In genomic region chr10:71850021-71850744, GRCh38 we compare ENCODE assay signal across 8 cellular contexts. TPM values are rescaled to one million over a fixed set of nuclear protein-coding genes. Genes with fewer than 3 reads are reported as not detected.
A peak's percentile ranks its signal among the peaks of the same experiment; 100 is the strongest.
DNase-seq lines count a peak whose midpoint lies in the region; ATAC-seq, FAIRE-seq and TF ChIP-seq lines count a peak whose summit lies in the region.

No MANE protein-coding gene starts in this region.

- H3K4me2 ChIP-seq in IMR-90 (ENCODE audit: low read depth, low read length): peak overlapping the region; percentile 91

- H3K14ac ChIP-seq in IMR-90 (replicated peaks; ENCODE audit: low read depth, low read length): peak overlapping the region; percentile 96

- H2AK9ac ChIP-seq in IMR-90 (replicated peaks; ENCODE audit: low read depth, low read length, poor library complexity): peak overlapping the region; percentile 98

- intact Hi-C loops in IMR-90 (cut with micrococcal nuclease): no loop called here

- no peak overlapping the region; the same call in 1 of the 2 replicates for H2BK20ac ChIP-seq in IMR-90 (ENCODE audit: low read depth, low read length)

- in situ Hi-C loops in IMR-90 (cut with MboI; ENCODE audit: low sequenced_read_pairs): no loop called here

- ATAC-seq in IMR-90 (ENCODE audit: low read depth): no peak
- peak; percentile 20 for ATAC-seq in central memory CD8-positive, alpha-beta T cell (replicated peaks; ENCODE audit: extremely low read depth, poor library complexity, severe bottlenecking)
- ATAC-seq in HG03095 (IDR thresholded peaks at IDR 0.05; ENCODE audit: unreplicated experiment): no peak

- H2BK120ac ChIP-seq in IMR-90 (ENCODE audit: low read depth, low read length): peak overlapping the region; percentile 75; the same call in 1 of the 2 replicates

- H3K9me1 ChIP-seq in IMR-90 (ENCODE audit: insufficient read depth, low read length): peaks cover 6% of the 10 kb centered on the region

- H3K4me1 Mint-ChIP-seq in central memory CD8-positive, alpha-beta T cell: peaks cover 53% of the 10 kb centered on the region

- peaks cover 4% of the 10 kb centered on the region; the same call in 1 of the 2 replicates for H3K9me3 ChIP-seq in AG04450 (ENCODE audit: control insufficient read depth, insufficient read depth, low read length)
- H3K9me3 ChIP-seq in IMR-90 (ENCODE audit: control insufficient read depth, insufficient read depth, low read length): no peaks in the 10 kb centered on the region
- H3K9me3 ChIP-seq in muscle layer of colon (ENCODE audit: low read length): no peaks in the 10 kb centered on the region

- peak overlapping the region; percentile 56; the same call in 2 of the 3 replicates for H2BK15ac ChIP-seq in IMR-90 (ENCODE audit: low read depth, low read length)

- POLR2A ChIA-PET in AG04450 (lab: Yijun Ruan, JAX) (interaction anchor here (1.0 to 2.1 kb wide), 6 partner anchors 10 to 423 kb away, joined by 3 to 40 read pairs (median 6); partner anchors contain the start of gene VSIR), IMR-90 (lab: Charles Lee; ENCODE audit: unreplicated experiment) (interaction anchor here (0.7 to 1.6 kb wide), 3 partner anchors 14 to 84 kb away, joined by 3 to 4 read pairs (median 3); no protein-coding TSS in a partner anchor)

- no peaks in the 10 kb centered on the region for H3K27me3 ChIP-seq in AG04450 (ENCODE audit: control insufficient read depth, insufficient read depth, low read length)
- H3K27me3 ChIP-seq in IMR-90 (ENCODE audit: control insufficient read depth, insufficient read depth, low read length): no peaks in the 10 kb centered on the region
- no peaks in the 10 kb centered on the region for H3K27me3 ChIP-seq in muscle layer of colon (ENCODE audit: control insufficient read depth in 1 of 2, insufficient read depth in 2 of 2, low read length in 2 of 2)

- H2AK5ac ChIP-seq in IMR-90 (ENCODE audit: low read depth, low read length): peak overlapping the region; percentile 92

- TF ChIP-seq RAD21 in IMR-90 (IDR thresholded peaks at IDR 0.05; ENCODE audit: low read length): no peak

- H2BK5ac ChIP-seq in IMR-90 (ENCODE audit: low read depth, low read length, poor library complexity, severe bottlenecking): peak overlapping the region; percentile 96

- peaks cover 51% of the 10 kb centered on the region for H4K20me1 ChIP-seq in IMR-90 (ENCODE audit: insufficient read depth, low read length)

- H4K5ac ChIP-seq in IMR-90 (ENCODE audit: low read depth, low read length): 0 out of 2 replicates have a peak overlapping the region, but pooled peaks have one; percentile 3

- CTCF ChIA-PET in AG04450 (lab: Charles Lee): interaction anchor here (0.8 to 1.0 kb wide), 2 partner anchors 9 to 42 kb away, joined by 3 read pairs; no protein-coding TSS in a partner anchor
- CTCF ChIA-PET in IMR-90 (lab: Yijun Ruan, JAX): interaction anchor here (0.7 to 2.0 kb wide), 2 partner anchors 46 to 149 kb away, joined by 3 to 7 read pairs; no protein-coding TSS in a partner anchor

- H3K27ac ChIP-seq in AG04450 (ENCODE audit: low read depth, low read length) (peak overlapping the region; percentile 87), IMR-90 (ENCODE audit: insufficient read depth, low read length) (peak overlapping the region; percentile 94), muscle layer of colon (ENCODE audit: low read depth, low read length) (peak overlapping the region; percentile 94)

- dilution Hi-C loops in IMR-90 (cut with HindIII; ENCODE audit: low sequenced_read_pairs, unreplicated experiment): no loop called here

- H3K23ac ChIP-seq in IMR-90 (ENCODE audit: low read depth, low read length): peak overlapping the region; percentile 94

- no peak for DNase-seq in AG04450 (ENCODE audit: low read depth, low spot score)
- DNase-seq in IMR-90: no peak
- DNase-seq in central memory CD8-positive, alpha-beta T cell (ENCODE audit: low spot score in 2 of 2): no peak
- no peak for DNase-seq in NCI-H2196 treated with DMSO at 0.1 percent for 48 hours (lab: John Stamatoyannopoulos, UW; ENCODE audit: unreplicated experiment)
- DNase-seq in D721Med (ENCODE audit: insufficient read length, low spot score): no peak
- DNase-seq in SHP77 (lab: John Stamatoyannopoulos, UW): no peak

- no peak for TF ChIP-seq POLR2A in IMR-90 (IDR thresholded peaks at IDR 0.05; ENCODE audit: low read depth, low read length)

- peak overlapping the region; percentile 91; the same call in 1 of the 2 replicates for H4K91ac ChIP-seq in IMR-90 (ENCODE audit: insufficient read depth, low read depth, low read length)

- H3K4ac ChIP-seq in IMR-90 (ENCODE audit: low read depth, low read length): peak overlapping the region; percentile 92

- H3K9me3 Mint-ChIP-seq in central memory CD8-positive, alpha-beta T cell: no peaks in the 10 kb centered on the region

- peak overlapping the region; percentile 83 for H3K18ac ChIP-seq in IMR-90 (ENCODE audit: low read depth, low read length)

- WGBS in IMR-90 (ENCODE audit: extremely low coverage in 2 of 2, insufficient read length in 1 of 2), 2 experiments: 25% methylated on average over 6 of the region's 13 CpGs; no CpG with 5 or more reads in 1 of the 2 experiments

- peak overlapping the region; percentile 78 for H3K27ac Mint-ChIP-seq in central memory CD8-positive, alpha-beta T cell (ENCODE audit: low read depth)

- no peaks in the 10 kb centered on the region for H3K27me3 Mint-ChIP-seq in central memory CD8-positive, alpha-beta T cell

- peak overlapping the region; percentile 96 for H3K4me3 Mint-ChIP-seq in central memory CD8-positive, alpha-beta T cell

- H3K36me3 Mint-ChIP-seq in central memory CD8-positive, alpha-beta T cell (ENCODE audit: insufficient read depth): peaks cover 9% of the 10 kb centered on the region

- peak overlapping the region; percentile 49; the same call in 1 of the 2 replicates for H3K56ac ChIP-seq in IMR-90 (ENCODE audit: extremely low read depth, insufficient read depth, low read length)

- FAIRE-seq in D721Med (lab: Jason Lieb, UNC): no peak

- peak overlapping the region; percentile 36 to 84; a peak in 2 of 4 replicates for H4K8ac ChIP-seq in IMR-90 (ENCODE audit: low read depth in 2 of 2, low read length in 2 of 2)

- peak overlapping the region; percentile 99 for H3K4me3 ChIP-seq in AG04450 (ENCODE audit: low read depth, low read length)
- peak overlapping the region; percentile 82 for H3K4me3 ChIP-seq in IMR-90 (ENCODE audit: insufficient read depth, low read depth, low read length)
- H3K4me3 ChIP-seq in muscle layer of colon (ENCODE audit: low read depth in 1 of 2, low read length in 2 of 2): peak overlapping the region; percentile 72 to 98

- no peak for TF ChIP-seq CTCF in AG04450 (IDR thresholded peaks at IDR 0.05; ENCODE audit: low read depth, low read length)
- TF ChIP-seq CTCF in IMR-90 (conservative IDR thresholded peaks at IDR 0.05; ENCODE audit: low read depth, low read length): no peak
- TF ChIP-seq CTCF in D721Med (IDR thresholded peaks at IDR 0.05; ENCODE audit: insufficient read depth, missing control alignments): no peak

- TSS peak; percentile 61 for BruUV-seq in IMR-90 (replicated peaks; lab: Mats Ljungman, UMichigan)

- no peaks in the 10 kb centered on the region for H3K36me3 ChIP-seq in IMR-90 (ENCODE audit: control insufficient read depth, insufficient read depth, low read length)
- no peaks in the 10 kb centered on the region for H3K36me3 ChIP-seq in muscle layer of colon (ENCODE audit: insufficient read depth, low read length)

- H3K79me1 ChIP-seq in IMR-90 (ENCODE audit: low read depth in 1 of 2, low read length in 2 of 2): peaks cover 14 to 53% of the 10 kb centered on the region in 2 experiments

- H2AFZ ChIP-seq in IMR-90 (replicated peaks; ENCODE audit: low read length, poor library complexity): peak overlapping the region; percentile 94

- H3K4me1 ChIP-seq in IMR-90 (ENCODE audit: control insufficient read depth, insufficient read depth, low read length) (peaks cover 9% of the 10 kb centered on the region), muscle layer of colon (ENCODE audit: insufficient read depth, low read length) (peaks cover 50% of the 10 kb centered on the region)

- H3K9ac ChIP-seq in IMR-90 (ENCODE audit: low read depth, low read length) (peak overlapping the region; percentile 95), muscle layer of colon (ENCODE audit: low read length) (peak overlapping the region; percentile 97)

TF ChIP-seq in IMR-90, 13 proteins besides CTCF, POLR2A, EP300 and RAD21 (continues in another document):
- no peak for TF ChIP-seq SMC3 (IDR thresholded peaks at IDR 0.05; ENCODE audit: low read depth, low read length)
- no peak for TF ChIP-seq ELK1 (IDR thresholded peaks at IDR 0.05; ENCODE audit: borderline replicate concordance, low read depth, low read length)
- TF ChIP-seq NFE2L2 (IDR thresholded peaks at IDR 0.05; ENCODE audit: low read depth, low read length): no peak
- TF ChIP-seq MXI1 (IDR thresholded peaks at IDR 0.05; ENCODE audit: borderline replicate concordance, low read depth, low read length): no peak
- TF ChIP-seq USF2 (IDR thresholded peaks at IDR 0.05; ENCODE audit: low read depth, low read length): no peak
- TF ChIP-seq CHD1 (IDR thresholded peaks at IDR 0.05; ENCODE audit: low read depth, low read length): no peak
- no peak for TF ChIP-seq FOS (IDR thresholded peaks at IDR 0.05; ENCODE audit: low read depth, low read length)
- TF ChIP-seq BHLHE40 (IDR thresholded peaks at IDR 0.05; ENCODE audit: low read depth, low read length): no peak
- TF ChIP-seq RFX5 (IDR thresholded peaks at IDR 0.05; ENCODE audit: low read depth, low read length): no peak
- no peak for TF ChIP-seq RCOR1 (IDR thresholded peaks at IDR 0.05; ENCODE audit: insufficient replicate concordance, low read length)

RNA-seq across cellular contexts. Expression of gene PSAP, which starts 0.9 kb away (rescaled TPM):
- 1,594 and 1,626 TPM in 2 replicates for polyA plus RNA-seq in AG04450 (2011; rRNA removed)
- 458 and 576 TPM in 2 replicates for polyA minus RNA-seq in AG04450 (2011; rRNA and poly(A)+ RNA removed)
- 216 and 221 TPM in 2 replicates for total RNA-seq in IMR-90 (2012; rRNA removed)
- 876 TPM in 2 replicates for polyA plus RNA-seq in IMR-90 (2012; rRNA removed)
- polyA plus RNA-seq in IMR-90 (2012; cell fraction: cytosol; rRNA removed): 905 and 937 TPM in 2 replicates
- polyA plus RNA-seq in IMR-90 (2012; cell fraction: nucleus; rRNA removed; ENCODE audit: low replicate concordance): 546 and 844 TPM in 2 replicates
